16 cellular contexts compared by ENCODE assay signal in the genomic region with DNA sequence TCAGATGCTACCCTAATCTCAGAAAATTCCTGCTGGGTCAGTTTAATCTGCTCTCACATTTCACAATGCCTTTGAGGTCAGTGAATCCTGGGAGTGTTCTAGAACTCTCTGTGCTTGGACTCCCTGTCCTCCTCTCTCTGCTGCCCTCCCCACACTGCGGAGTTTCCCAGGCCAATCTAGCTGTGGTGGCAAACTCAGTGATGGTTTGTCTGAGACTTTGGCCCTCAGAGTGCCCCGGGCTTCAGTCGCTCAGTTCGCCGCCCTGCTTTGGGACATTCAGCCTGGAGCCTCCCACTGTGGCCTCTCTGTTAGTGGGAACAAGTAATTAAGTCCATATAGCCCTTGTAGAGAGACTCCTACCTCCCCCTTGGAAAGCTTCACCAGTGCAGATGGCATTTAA. TPM values are rescaled to one million over a fixed set of nuclear protein-coding genes. Genes with fewer than 3 reads are reported as not detected.
DNase-seq lines count a peak whose midpoint lies in the region; ATAC-seq and TF ChIP-seq lines count a peak whose summit lies in the region.
"Had no signal": no experiment of that assay in that cellular context is flagged by ENCODE, and none has a peak within 500 bp of the region (broad histone marks: within the 10 kb centered on the region; RNA-seq: fewer than 3 reads in every experiment).

No MANE protein-coding gene starts in this region.

- peak overlapping the region in 9 of 11 experiments; percentile 4 to 73 (median 56); a peak in 15 of 22 replicates for H3K9ac ChIP-seq in BLaER1 treated with 17β-estradiol and CSF1 and Interleukin-3, amounts not matched to agents 10 nM and 100 nM
- H3K9ac ChIP-seq: KMS-11 had no signal

- H3K27me3 ChIP-seq in BLaER1 treated with 17β-estradiol and CSF1 and Interleukin-3, amounts not matched to agents 10 nM and 100 nM = no peaks in the 10 kb centered on the region
- H3K27me3 ChIP-seq in RWPE2 (ENCODE audit: insufficient read depth, poor library complexity, severe bottlenecking) (no peaks in the 10 kb centered on the region), BE2C (no peaks in the 10 kb centered on the region)
- no peaks in the 10 kb centered on the region for H3K27me3 ChIP-seq in naive thymus-derived CD4-positive, alpha-beta T cell (ENCODE audit: control insufficient read depth in 2 of 2, insufficient read depth in 2 of 2, low read length in 2 of 2)

- DNase-seq in RWPE2 (ENCODE audit: low spot score) (no peak), fibroblast of pulmonary artery (ENCODE audit: low read depth) (peak; percentile 56), nephron progenitor cell (no peak), NCI-H1105 (lab: John Stamatoyannopoulos, UW) (no peak), BE2C (no peak)
- no peak for DNase-seq in naive thymus-derived CD4-positive, alpha-beta T cell
- DNase-seq in activated CD4-positive, alpha-beta T cell treated with anti-CD3 and anti-CD28 coated beads, Interleukin-2, amount 50 U/mL, for 48 hours = no peak
- DNase-seq: amygdala, erythroblast, heart right ventricle, psoas muscle had no signal

- H3K36me3 ChIP-seq in BLaER1 treated with 17β-estradiol and CSF1 and Interleukin-3, amounts not matched to agents 10 nM and 100 nM = no peaks in the 10 kb centered on the region
- H3K36me3 ChIP-seq in RWPE2 (ENCODE audit: low read depth) (no peaks in the 10 kb centered on the region), BE2C (no peaks in the 10 kb centered on the region)
- H3K36me3 ChIP-seq in naive thymus-derived CD4-positive, alpha-beta T cell (ENCODE audit: control insufficient read depth in 2 of 3, insufficient read depth in 3 of 3, low read length in 3 of 3) = no peaks in the 10 kb centered on the region
- H3K36me3 ChIP-seq: heart right ventricle had no signal

- H3K36me3 Mint-ChIP-seq in nephron progenitor cell (ENCODE audit: low read depth) = peaks cover 2% of the 10 kb centered on the region
- H3K36me3 Mint-ChIP-seq in naive thymus-derived CD4-positive, alpha-beta T cell = no peaks in the 10 kb centered on the region

- peaks cover 14% of the 10 kb centered on the region for H3K27me3 Mint-ChIP-seq in nephron progenitor cell (ENCODE audit: low read depth, poor library complexity)
- H3K27me3 Mint-ChIP-seq in naive thymus-derived CD4-positive, alpha-beta T cell = peaks cover 9 to 38% (median 17%) of the 10 kb centered on the region in 5 donors

- POLR2A ChIA-PET in naive thymus-derived CD4-positive, alpha-beta T cell (lab: Charles Lee) = no interaction called here

- CTCF ChIA-PET in naive thymus-derived CD4-positive, alpha-beta T cell (lab: Charles Lee) = no interaction called here

- TF ChIP-seq CTCF in RWPE2 (IDR thresholded peaks at IDR 0.05; ENCODE audit: poor library complexity, severe bottlenecking) (no peak), fibroblast of pulmonary artery (IDR thresholded peaks at IDR 0.05; ENCODE audit: low read length, missing control alignments) (no peak), nephron progenitor cell (IDR thresholded peaks at IDR 0.05) (no peak), BE2C (IDR thresholded peaks at IDR 0.05; ENCODE audit: low read depth, low read length) (no peak)

- ATAC-seq in RWPE2 (ENCODE audit: low read depth) = no peak; the same call in 2 of the 3 replicates
- no peak for ATAC-seq in naive thymus-derived CD4-positive, alpha-beta T cell
- ATAC-seq: WTC11 had no signal

- H3K9me3 ChIP-seq in BLaER1 treated with 17β-estradiol and CSF1 and Interleukin-3, amounts not matched to agents 10 nM and 100 nM (replicated peaks in 1 of 11) = no peaks in the 10 kb centered on the region
- H3K9me3 ChIP-seq in RWPE2 (ENCODE audit: severe bottlenecking) (no peaks in the 10 kb centered on the region), BE2C (no peaks in the 10 kb centered on the region)
- no peaks in the 10 kb centered on the region for H3K9me3 ChIP-seq in naive thymus-derived CD4-positive, alpha-beta T cell (ENCODE audit: control insufficient read depth in 2 of 3, low read length in 3 of 3)
- H3K9me3 ChIP-seq: heart right ventricle, psoas muscle had no signal

- H3K9me3 Mint-ChIP-seq in nephron progenitor cell = no peaks in the 10 kb centered on the region
- no peaks in the 10 kb centered on the region for H3K9me3 Mint-ChIP-seq in naive thymus-derived CD4-positive, alpha-beta T cell
- H3K9me3 Mint-ChIP-seq: WTC11 had no signal

- H3K4me1 ChIP-seq in BLaER1 treated with 17β-estradiol and CSF1 and Interleukin-3, amounts not matched to agents 10 nM and 100 nM = peaks cover 27 to 61% (median 52%) of the 10 kb centered on the region in 10 experiments
- H3K4me1 ChIP-seq in RWPE2 (ENCODE audit: insufficient read depth, poor library complexity, severe bottlenecking) = peaks cover 19% of the 10 kb centered on the region
- H3K4me1 ChIP-seq in naive thymus-derived CD4-positive, alpha-beta T cell (ENCODE audit: control insufficient read depth in 2 of 2, insufficient read depth in 2 of 2, low read length in 2 of 2) = no peaks in the 10 kb centered on the region
- H3K4me1 ChIP-seq in BE2C = no peaks in the 10 kb centered on the region
- H3K4me1 ChIP-seq: psoas muscle had no signal

- peak overlapping the region; percentile 4 for H3K4me3 Mint-ChIP-seq in nephron progenitor cell
- H3K4me3 Mint-ChIP-seq in naive thymus-derived CD4-positive, alpha-beta T cell = no peak overlapping the region
- H3K4me3 Mint-ChIP-seq: WTC11 had no signal

- no peak overlapping the region for H3K27ac Mint-ChIP-seq in nephron progenitor cell
- H3K27ac Mint-ChIP-seq in naive thymus-derived CD4-positive, alpha-beta T cell = peak overlapping the region in 1 of 9 donors; percentile 34
- H3K27ac Mint-ChIP-seq: WTC11 had no signal

- H3K4me1 Mint-ChIP-seq in nephron progenitor cell = peaks cover 46% of the 10 kb centered on the region
- H3K4me1 Mint-ChIP-seq in naive thymus-derived CD4-positive, alpha-beta T cell = peaks cover 0 to 19% (median 1%) of the 10 kb centered on the region in 7 donors

- peak overlapping the region in 9 of 11 experiments; percentile 21 to 85 (median 73); a peak in 17 of 22 replicates for H3K27ac ChIP-seq in BLaER1 treated with 17β-estradiol and CSF1 and Interleukin-3, amounts not matched to agents 10 nM and 100 nM
- peak overlapping the region; percentile 47 for H3K27ac ChIP-seq in RWPE2 (ENCODE audit: poor library complexity, severe bottlenecking)
- no peak overlapping the region for H3K27ac ChIP-seq in naive thymus-derived CD4-positive, alpha-beta T cell (ENCODE audit: low read depth, low read length)
- H3K27ac ChIP-seq: heart right ventricle, KMS-11, psoas muscle had no signal

- intact Hi-C loops in naive thymus-derived CD4-positive, alpha-beta T cell (cut with micrococcal nuclease) = no loop called here

- no peaks in the 10 kb centered on the region for H4K20me1 ChIP-seq in BLaER1 treated with 17β-estradiol and CSF1 and Interleukin-3, amounts not matched to agents 10 nM and 100 nM

- H3K4me2 ChIP-seq in BLaER1 treated with 17β-estradiol and CSF1 and Interleukin-3, amounts not matched to agents 10 nM and 100 nM = peak overlapping the region; percentile 62 to 92 (median 81)
- H3K4me2 ChIP-seq: KMS-11 had no signal

- H3K4me3 ChIP-seq in BLaER1 treated with 17β-estradiol and CSF1 and Interleukin-3, amounts not matched to agents 10 nM and 100 nM = peak overlapping the region in 3 of 10 experiments; percentile 6 to 9 (median 8); a peak in 1 of 20 replicates
- no peak overlapping the region for H3K4me3 ChIP-seq in RWPE2 (ENCODE audit: severe bottlenecking)
- no peak overlapping the region for H3K4me3 ChIP-seq in fibroblast of pulmonary artery (replicated peaks; ENCODE audit: low read depth, low read length)
- no peak overlapping the region for H3K4me3 ChIP-seq in naive thymus-derived CD4-positive, alpha-beta T cell (ENCODE audit: low read length)
- H3K4me3 ChIP-seq in BE2C (ENCODE audit: low read depth, low read length) = no peak overlapping the region
- H3K4me3 ChIP-seq: heart right ventricle, psoas muscle had no signal

RNA-seq across cellular contexts. Expression of a gene that starts 7.1 kb away (rescaled TPM):
- total RNA-seq in naive thymus-derived CD4-positive, alpha-beta T cell = under 1 TPM in 1 of 5 experiments, not detected in 4; 0.24 TPM
- polyA plus RNA-seq in naive thymus-derived CD4-positive, alpha-beta T cell = not detected
- polyA plus RNA-seq in BE2C (2012; ENCODE audit: insufficient read depth, insufficient read length, low read depth) = 5.1 TPM
- total RNA-seq: T-helper 1 cell treated with Interleukin-12 subunit alpha and Interleukin-12 subunit beta and Interleukin-4 antibody, amounts not matched to agents 30 ng/mL and 1 ng/mL, for 36 hours had no signal

RNA-seq across cellular contexts. Expression of a gene that starts 12.0 kb away (rescaled TPM):
- total RNA-seq in naive thymus-derived CD4-positive, alpha-beta T cell = not detected
- polyA plus RNA-seq in naive thymus-derived CD4-positive, alpha-beta T cell = not detected
- 1.6 TPM for polyA plus RNA-seq in BE2C (2012; ENCODE audit: insufficient read depth, insufficient read length, low read depth)
- total RNA-seq: heart right ventricle; psoas muscle; subcutaneous adipose tissue; T-helper 1 cell treated with Interleukin-12 subunit alpha and Interleukin-12 subunit beta and Interleukin-4 antibody, amounts not matched to agents 30 ng/mL and 1 ng/mL, for 36 hours; WTC11 had no signal
- polyA plus RNA-seq: heart right ventricle, psoas muscle had no signal

RNA-seq across cellular contexts. Expression of a gene that starts 23.3 kb away (rescaled TPM):
- total RNA-seq in naive thymus-derived CD4-positive, alpha-beta T cell = 10 to 100 TPM in 1 of 5 experiments, 1 to 10 TPM in 1, not detected in 3; 3.1 to 16.9 TPM
- under 1 TPM; 0.22 to 0.31 TPM for polyA plus RNA-seq in naive thymus-derived CD4-positive, alpha-beta T cell
- not detected for polyA plus RNA-seq in BE2C (2012; ENCODE audit: insufficient read depth, insufficient read length, low read depth)
- total RNA-seq: T-helper 1 cell treated with Interleukin-12 subunit alpha and Interleukin-12 subunit beta and Interleukin-4 antibody, amounts not matched to agents 30 ng/mL and 1 ng/mL, for 36 hours; WTC11 had no signal
